ENCODE assay signal across 1 cellular context in genomic region chr16:81697321-81697885, GRCh38.
TF ChIP-seq lines count a peak whose summit lies in the region.

No MANE protein-coding gene starts in this region.

TF ChIP-seq in IMR-90, 13 proteins besides CTCF, POLR2A, EP300 and RAD21:
- TF ChIP-seq MAZ (IDR thresholded peaks at IDR 0.05; ENCODE audit: borderline replicate concordance, low read depth, low read length) (no peak), SMC3 (IDR thresholded peaks at IDR 0.05; ENCODE audit: low read depth, low read length) (peak; percentile 73)
- TF ChIP-seq, protein P1, sequence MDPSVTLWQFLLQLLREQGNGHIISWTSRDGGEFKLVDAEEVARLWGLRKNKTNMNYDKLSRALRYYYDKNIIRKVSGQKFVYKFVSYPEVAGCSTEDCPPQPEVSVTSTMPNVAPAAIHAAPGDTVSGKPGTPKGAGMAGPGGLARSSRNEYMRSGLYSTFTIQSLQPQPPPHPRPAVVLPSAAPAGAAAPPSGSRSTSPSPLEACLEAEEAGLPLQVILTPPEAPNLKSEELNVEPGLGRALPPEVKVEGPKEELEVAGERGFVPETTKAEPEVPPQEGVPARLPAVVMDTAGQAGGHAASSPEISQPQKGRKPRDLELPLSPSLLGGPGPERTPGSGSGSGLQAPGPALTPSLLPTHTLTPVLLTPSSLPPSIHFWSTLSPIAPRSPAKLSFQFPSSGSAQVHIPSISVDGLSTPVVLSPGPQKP (IDR thresholded peaks at IDR 0.05; ENCODE audit: borderline replicate concordance, low read depth, low read length): no peak
